13 cellular contexts compared by ENCODE assay signal in the genomic region with DNA sequence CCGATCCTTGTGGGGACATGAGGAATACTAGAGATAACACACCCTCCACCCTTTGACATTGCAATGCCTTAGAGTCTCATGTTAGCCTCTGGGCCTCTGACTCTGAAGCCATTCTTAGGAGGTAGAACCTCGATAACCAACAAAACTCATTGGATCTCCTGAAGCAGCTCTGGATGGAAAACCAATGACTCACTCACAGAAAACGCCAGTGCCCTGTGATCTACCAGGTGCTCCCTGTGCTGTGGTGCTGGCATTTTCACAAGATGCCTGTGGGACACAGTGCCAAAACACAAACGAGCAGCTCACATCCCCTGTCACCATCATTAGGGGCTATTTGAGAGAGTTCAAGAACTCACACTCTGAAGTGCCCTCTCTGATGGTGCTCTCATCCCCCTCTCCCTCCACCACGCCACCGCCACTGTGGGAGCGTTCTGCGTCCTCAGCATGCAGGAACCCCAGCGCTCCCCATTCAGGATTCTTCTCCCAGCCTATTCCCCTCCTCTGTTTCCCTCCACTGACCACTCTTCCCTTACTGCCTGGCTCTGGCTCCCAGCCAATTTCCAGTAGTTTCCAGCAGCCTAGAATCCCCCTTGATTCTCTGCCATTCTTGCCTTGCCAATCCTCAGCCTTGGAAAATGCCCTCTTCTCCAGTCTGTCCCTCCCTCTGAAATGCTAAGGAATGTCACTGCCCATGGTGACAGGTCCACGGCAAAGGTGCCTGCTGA. TPM values are rescaled to one million over a fixed set of nuclear protein-coding genes. Genes with fewer than 3 reads are reported as not detected.
DNase-seq lines count a peak whose midpoint lies in the region; ATAC-seq and TF ChIP-seq lines count a peak whose summit lies in the region.
"Had no signal": no experiment of that assay in that cellular context is flagged by ENCODE, and none has a peak within 500 bp of the region (broad histone marks: within the 10 kb centered on the region; RNA-seq: fewer than 3 reads in every experiment).

No MANE protein-coding gene starts in this region.

- no peaks in the 10 kb centered on the region for H3K36me3 ChIP-seq in stomach

- peak; percentile 27 for DNase-seq in GM03348 (ENCODE audit: low spot score)
- DNase-seq in fibroblast of the aortic adventitia (ENCODE audit: low read depth) = peak; percentile 45
- no peak for DNase-seq in stomach
- no peak for DNase-seq in GM13976 (ENCODE audit: low spot score)
- no peak for DNase-seq in NCI-H510A treated with DMSO at 0.1 percent for 48 hours (lab: John Stamatoyannopoulos, UW)
- DNase-seq: activated CD8-positive, alpha-beta T cell treated with anti-CD3 and anti-CD28 coated beads for 36 hours; activated naive CD8-positive, alpha-beta T cell treated with anti-CD3 and anti-CD28 coated beads for 36 hours; NCI-H526; SW 1271 had no signal

- H3K9me3 ChIP-seq in stomach = no peaks in the 10 kb centered on the region
- H3K9me3 ChIP-seq: psoas muscle had no signal

- TF ChIP-seq POLR2A in stomach (IDR thresholded peaks at IDR 0.05) = no peak

- in situ Hi-C loops in GM13976 (cut with MboI; ENCODE audit: low sequenced_read_pairs, unreplicated experiment) = no loop called here

- WGBS in stomach, 5 donors = 67 to 80% (median 78%) methylated on average over 10 of the region's 10 CpGs

- intact Hi-C loops in stomach (cut with DNase I; ENCODE audit: low total_unique reads) = no loop called here

- TF ChIP-seq EP300 in stomach (IDR thresholded peaks at IDR 0.05) = no peak

- ATAC-seq in SK-N-SH treated with all-trans-retinoic acid at 6 μM for 48 hours = peak; percentile 13
- no peak for ATAC-seq in HG02763 (IDR thresholded peaks at IDR 0.05; ENCODE audit: unreplicated experiment)
- no peak for ATAC-seq in HG03439 (IDR thresholded peaks at IDR 0.05; ENCODE audit: unreplicated experiment)
- ATAC-seq: activated CD8-positive, alpha-beta T cell treated with anti-CD3 and anti-CD28 coated beads for 36 hours; psoas muscle had no signal

- no peaks in the 10 kb centered on the region for H3K27me3 ChIP-seq in stomach

- H3K4me3 ChIP-seq in fibroblast of the aortic adventitia (ENCODE audit: low read depth, low read length) (no peak overlapping the region), stomach (no peak overlapping the region)
- H3K4me3 ChIP-seq: psoas muscle had no signal

- H3K4me1 ChIP-seq in stomach = peaks cover 43 to 56% (median 48%) of the 10 kb centered on the region in 4 donors

- H3K27ac ChIP-seq in stomach = peak overlapping the region in 4 of 5 donors; percentile 99 to 100 (median 100)
- H3K27ac ChIP-seq: psoas muscle had no signal

- TF ChIP-seq CTCF in fibroblast of the aortic adventitia (IDR thresholded peaks at IDR 0.05; ENCODE audit: insufficient read depth, low read length) = no peak
- TF ChIP-seq CTCF in stomach (IDR thresholded peaks at IDR 0.05) = no peak
- no peak for TF ChIP-seq CTCF in GM13976 (IDR thresholded peaks at IDR 0.05; ENCODE audit: borderline replicate concordance, control extremely low read depth, extremely low read depth, insufficient read depth, missing control alignments)

TF ChIP-seq in SK-N-SH treated with all-trans-retinoic acid at 6 μM for 48 hours, 23 proteins besides CTCF, POLR2A, EP300 and RAD21:
- TF ChIP-seq ZNF8 (CRISPR knock-in tag; IDR thresholded peaks at IDR 0.05) = no peak
- no peak for TF ChIP-seq PPARA (CRISPR knock-in tag; IDR thresholded peaks at IDR 0.05; ENCODE audit: borderline replicate concordance)
- no peak for TF ChIP-seq CREB5 (CRISPR knock-in tag; IDR thresholded peaks at IDR 0.05; ENCODE audit: low read depth)
- no peak for TF ChIP-seq ZFP30 (CRISPR knock-in tag; IDR thresholded peaks at IDR 0.05)
TF ChIP-seq in SK-N-SH treated with all-trans-retinoic acid at 6 μM for 48 hours: peak in this region for 0.

RNA-seq across cellular contexts. Expression of gene POLD4, which starts 4.6 kb away (rescaled TPM):
- total RNA-seq in fibroblast of the aortic adventitia (ENCODE audit: low replicate concordance) (53.5 and 101 TPM in 2 replicates), stomach (100 to 1,000 TPM in 1 of 5 donors, 10 to 100 TPM in 4; 13.8 to 117 (median 54.8) TPM)
- 100 to 1,000 TPM; 129 to 316 (median 153) TPM for polyA plus RNA-seq in stomach

RNA-seq across cellular contexts. Expression of gene CLCF1, which starts 15.4 kb away (rescaled TPM):
- 1.5 and 9.4 TPM in 2 replicates for total RNA-seq in fibroblast of the aortic adventitia (ENCODE audit: low replicate concordance)
- 10 to 100 TPM in 3 of 5 donors, 1 to 10 TPM in 1, not detected in 1; 2.6 to 69.2 (median 17.8) TPM for total RNA-seq in stomach
- 1 to 10 TPM; 2.7 to 5.4 (median 3.2) TPM for polyA plus RNA-seq in stomach

RNA-seq across cellular contexts. Expression of gene RAD9A, which starts 33.8 kb away (rescaled TPM):
- total RNA-seq in fibroblast of the aortic adventitia (ENCODE audit: low replicate concordance) = 4.7 and 11.2 TPM in 2 replicates
- 10 to 100 TPM in 4 of 5 donors, 1 to 10 TPM in 1; 7.0 to 88.9 (median 29.5) TPM for total RNA-seq in stomach
- 10 to 100 TPM; 11.8 to 30.3 (median 17.0) TPM for polyA plus RNA-seq in stomach

RNA-seq across cellular contexts. Expression of gene PPP1CA, which starts 43.7 kb away (rescaled TPM):
- 97.6 and 129 TPM in 2 replicates for total RNA-seq in fibroblast of the aortic adventitia (ENCODE audit: low replicate concordance)
- total RNA-seq in stomach = 100 to 1,000 TPM in 2 of 5 donors, 10 to 100 TPM in 3; 28.6 to 229 (median 97.9) TPM
- 100 to 1,000 TPM; 109 to 203 (median 153) TPM for polyA plus RNA-seq in stomach

RNA-seq across cellular contexts. Expression of gene TBC1D10C, which starts 45.9 kb away (rescaled TPM):
- total RNA-seq in fibroblast of the aortic adventitia (ENCODE audit: low replicate concordance) (not detected in 2 replicates), stomach (10 to 100 TPM in 1 of 5 donors, 1 to 10 TPM in 3, under 1 TPM in 1; 0.29 to 12.0 (median 3.5) TPM)
- polyA plus RNA-seq in stomach = 1 to 10 TPM; 2.8 to 6.1 (median 5.5) TPM

Comparison
In these comparisons a context has a peak if more than half of its experiments do, and no peak if none do; other contexts are left out.
1. DNase-seq: peak in GM03348 (single experiment) and fibroblast of the aortic adventitia (single experiment); none in stomach (single experiment), GM13976 (single experiment) and NCI-H510A treated with DMSO at 0.1 percent for 48 hours (single experiment).